In genomic region chr6:118722820-118723526, GRCh38 we compare ENCODE assay signal across 26 cellular contexts.
DNase-seq lines count a peak whose midpoint lies in the region; FAIRE-seq and TF ChIP-seq lines count a peak whose summit lies in the region.
"Had no signal": no experiment of that assay in that cellular context is flagged by ENCODE, and none has a peak within 500 bp of the region (broad histone marks: within the 10 kb centered on the region; RNA-seq: fewer than 3 reads in every experiment).

No MANE protein-coding gene starts in this region.

- no peaks in the 10 kb centered on the region for H3K9me1 ChIP-seq in keratinocyte (ENCODE audit: control insufficient read depth, extremely low read depth, insufficient read depth, low read length)

- 73 to 80% methylated on average over 5 of the region's 5 CpGs for WGBS in GM23248 (ENCODE audit: low coverage in 1 of 2, low lambda C conversion rate in 2 of 2, missing lambda C conversion rate in 2 of 2), 2 experiments
- 66 to 68% methylated on average over 5 of the region's 5 CpGs for WGBS in tibial nerve, 2 donors

- in situ Hi-C loops in GM23248 (cut with MboI), result no loop called here

- H3K4me3 ChIP-seq in GM23248 (no peak overlapping the region), keratinocyte (ENCODE audit: control insufficient read depth in 2 of 3, extremely low read depth in 1 of 3, insufficient read depth in 2 of 3, low read depth in 1 of 3, low read length in 3 of 3) (no peak overlapping the region), tibial nerve (no peak overlapping the region)
- H3K4me3 ChIP-seq: ascending aorta, mucosa of descending colon, upper lobe of left lung had no signal

- no peaks in the 10 kb centered on the region for H3K9me2 ChIP-seq in GM23248 (ENCODE audit: insufficient read depth)

- no peaks in the 10 kb centered on the region for H3K27me3 ChIP-seq in GM23248 (replicated peaks; ENCODE audit: insufficient read depth)
- no peaks in the 10 kb centered on the region for H3K27me3 ChIP-seq in keratinocyte (ENCODE audit: control insufficient read depth, extremely low read depth, insufficient read depth, low read length)
- no peaks in the 10 kb centered on the region for H3K27me3 ChIP-seq in tibial nerve
- H3K27me3 ChIP-seq: ascending aorta, upper lobe of left lung had no signal

- peak overlapping the region; percentile 43 for H3K27ac Mint-ChIP-seq in activated T-helper 1 cell treated with anti-CD3 and anti-CD28 coated beads, Interleukin-12 subunit alpha, Interleukin-12 subunit beta, Interleukin-2, Interleukin-4 antibody, amounts not matched to agents 30 ng/mL and 10 ng/mL and 1 ng/mL, durations not matched to agents 14 hours and 24 hours and 36 hours
- H3K27ac Mint-ChIP-seq: T-helper 17 cell had no signal

- H3K36me3 Mint-ChIP-seq in activated T-helper 1 cell treated with anti-CD3 and anti-CD28 coated beads, Interleukin-12 subunit alpha, Interleukin-12 subunit beta, Interleukin-2, Interleukin-4 antibody, amounts not matched to agents 30 ng/mL and 10 ng/mL and 1 ng/mL, durations not matched to agents 14 hours and 24 hours and 36 hours (ENCODE audit: low read depth), result no peaks in the 10 kb centered on the region

- no peak overlapping the region for H3K4me2 ChIP-seq in GM23248 (ENCODE audit: unreplicated experiment)
- peak overlapping the region; percentile 18 for H3K4me2 ChIP-seq in keratinocyte (ENCODE audit: control insufficient read depth, extremely low read depth, insufficient read depth, low read depth, low read length)

- no peaks in the 10 kb centered on the region for H3K79me2 ChIP-seq in GM23248 (ENCODE audit: insufficient read depth)
- no peaks in the 10 kb centered on the region for H3K79me2 ChIP-seq in keratinocyte (ENCODE audit: control insufficient read depth, insufficient read depth, low read length)

- intact Hi-C loops in activated T-helper 1 cell treated with anti-CD3 and anti-CD28 coated beads, Interleukin-12 subunit alpha, Interleukin-12 subunit beta, Interleukin-2, Interleukin-4 antibody, amounts not matched to agents 30 ng/mL and 10 ng/mL and 1 ng/mL, durations not matched to agents 14 hours and 24 hours and 36 hours (cut with micrococcal nuclease), result no loop called here

- H2AFZ ChIP-seq in GM23248 (0 out of 2 replicates have a peak overlapping the region, but pooled peaks have one; percentile 51), keratinocyte (ENCODE audit: control insufficient read depth, low read length) (peak overlapping the region; percentile 36)

- no peak for FAIRE-seq in keratinocyte (lab: Jason Lieb, UNC)
- FAIRE-seq: endometrium, frontal cortex had no signal

- peak; percentile 23 for DNase-seq in AG08396 (ENCODE audit: low spot score)
- DNase-seq in GM23248, result peak; percentile 44
- no peak for DNase-seq in activated T-helper 1 cell treated with anti-CD3 and anti-CD28 coated beads, Interleukin-12 subunit alpha, Interleukin-12 subunit beta, Interleukin-2, Interleukin-4 antibody, amounts not matched to agents 30 ng/mL and 10 ng/mL and 1 ng/mL, durations not matched to agents 14 hours and 24 hours and 36 hours (ENCODE audit: low spot score)
- no peak for DNase-seq in keratinocyte (ENCODE audit: low read depth, low spot score)
- no peak for DNase-seq in NCI-H446 treated with DMSO at 0.1 percent for 48 hours (lab: John Stamatoyannopoulos, UW)
- DNase-seq in tibial nerve (ENCODE audit: low spot score in 2 of 2), result no peak
- DNase-seq in kidney glomerular epithelial cell (lab: John Stamatoyannopoulos, UW), result no peak
- DNase-seq in iPS-NIHi11 (ENCODE audit: low spot score), result no peak
- DNase-seq: DND-41; H7; left colon; mucosa of descending colon; NCI-H1048; NCI-H2081 treated with DMSO at 0.1 percent for 48 hours; NCI-H524; nucleus accumbens; right cardiac atrium; SIG-M5; stimulated activated naive CD4-positive, alpha-beta T cell; T-helper 17 cell; upper lobe of left lung; WERI-Rb-1 had no signal

- no peak overlapping the region for H3K27ac ChIP-seq in GM23248
- H3K27ac ChIP-seq in keratinocyte (ENCODE audit: control insufficient read depth, insufficient read depth, low read length), result no peak overlapping the region
- no peak overlapping the region for H3K27ac ChIP-seq in tibial nerve
- H3K27ac ChIP-seq: ascending aorta, HL-60, upper lobe of left lung, WERI-Rb-1 had no signal

- H3K4me3 Mint-ChIP-seq in activated T-helper 1 cell treated with anti-CD3 and anti-CD28 coated beads, Interleukin-12 subunit alpha, Interleukin-12 subunit beta, Interleukin-2, Interleukin-4 antibody, amounts not matched to agents 30 ng/mL and 10 ng/mL and 1 ng/mL, durations not matched to agents 14 hours and 24 hours and 36 hours, result no peak overlapping the region
- H3K4me3 Mint-ChIP-seq: T-helper 17 cell had no signal

- H3K9me3 Mint-ChIP-seq in activated T-helper 1 cell treated with anti-CD3 and anti-CD28 coated beads, Interleukin-12 subunit alpha, Interleukin-12 subunit beta, Interleukin-2, Interleukin-4 antibody, amounts not matched to agents 30 ng/mL and 10 ng/mL and 1 ng/mL, durations not matched to agents 14 hours and 24 hours and 36 hours, result no peaks in the 10 kb centered on the region

- H3K9me3 ChIP-seq in GM23248 (ENCODE audit: low read depth) (no peaks in the 10 kb centered on the region), keratinocyte (ENCODE audit: control insufficient read depth, low read depth, low read length) (no peaks in the 10 kb centered on the region), tibial nerve (no peaks in the 10 kb centered on the region)
- H3K9me3 ChIP-seq: ascending aorta, mucosa of descending colon, upper lobe of left lung had no signal

- H3K4me1 ChIP-seq in GM23248 (ENCODE audit: insufficient read depth), result 0 out of 2 replicates have a peak, but pooled peaks cover 4% of the 10 kb centered on the region
- H3K4me1 ChIP-seq in keratinocyte (ENCODE audit: control insufficient read depth, extremely low read depth, insufficient read depth, low read length), result peaks cover 4% of the 10 kb centered on the region
- H3K4me1 ChIP-seq in tibial nerve, result peaks cover 0 to 12% (median 0%) of the 10 kb centered on the region in 4 donors
- H3K4me1 ChIP-seq: ascending aorta, upper lobe of left lung had no signal

- H3K27me3 Mint-ChIP-seq in activated T-helper 1 cell treated with anti-CD3 and anti-CD28 coated beads, Interleukin-12 subunit alpha, Interleukin-12 subunit beta, Interleukin-2, Interleukin-4 antibody, amounts not matched to agents 30 ng/mL and 10 ng/mL and 1 ng/mL, durations not matched to agents 14 hours and 24 hours and 36 hours (ENCODE audit: insufficient read depth), result no peaks in the 10 kb centered on the region
- H3K27me3 Mint-ChIP-seq: T-helper 17 cell had no signal

- TF ChIP-seq CTCF in keratinocyte (optimal IDR thresholded peaks at IDR 0.05 in 1 of 3, IDR thresholded peaks at IDR 0.05 in 1 of 3, conservative IDR thresholded peaks at IDR 0.05 in 1 of 3; ENCODE audit: extremely low read depth in 1 of 3, insufficient read depth in 2 of 3, low read length in 3 of 3) (no peak), tibial nerve (IDR thresholded peaks at IDR 0.05) (no peak)

- TF ChIP-seq POLR2A in tibial nerve (IDR thresholded peaks at IDR 0.05), result no peak

- H3K9ac ChIP-seq in GM23248 (no peak overlapping the region), keratinocyte (ENCODE audit: control insufficient read depth, extremely low read depth, insufficient read depth, low read length) (no peak overlapping the region)

- no peak for TF ChIP-seq EP300 in tibial nerve (IDR thresholded peaks at IDR 0.05)

- H3F3A ChIP-seq in GM23248 (ENCODE audit: insufficient read depth), result peaks cover 6% of the 10 kb centered on the region; the same call in 1 of the 2 replicates

- H3K36me3 ChIP-seq in GM23248 (ENCODE audit: low read depth), result no peaks in the 10 kb centered on the region
- no peaks in the 10 kb centered on the region for H3K36me3 ChIP-seq in keratinocyte (ENCODE audit: control insufficient read depth in 2 of 2, extremely low read depth in 1 of 2, insufficient read depth in 2 of 2, low read length in 2 of 2)
- no peaks in the 10 kb centered on the region for H3K36me3 ChIP-seq in tibial nerve
- H3K36me3 ChIP-seq: ascending aorta, upper lobe of left lung, WERI-Rb-1 had no signal

- dilution Hi-C loops in keratinocyte (cut with MboI; ENCODE audit: extremely low pct_ligation_motif_present, low sequenced_read_pairs), result no loop called here

- peaks cover 66% of the 10 kb centered on the region for H3K4me1 Mint-ChIP-seq in activated T-helper 1 cell treated with anti-CD3 and anti-CD28 coated beads, Interleukin-12 subunit alpha, Interleukin-12 subunit beta, Interleukin-2, Interleukin-4 antibody, amounts not matched to agents 30 ng/mL and 10 ng/mL and 1 ng/mL, durations not matched to agents 14 hours and 24 hours and 36 hours (ENCODE audit: low read depth)

- H4K20me1 ChIP-seq in GM23248 (ENCODE audit: insufficient read depth) (no peaks in the 10 kb centered on the region), keratinocyte (ENCODE audit: control insufficient read depth, extremely low read depth, insufficient read depth, low read length) (no peaks in the 10 kb centered on the region)

Comparison
In these comparisons a context has a peak if more than half of its experiments do, and no peak if none do; other contexts are left out.
1. DNase-seq: peak in AG08396 (single experiment) and GM23248 (single experiment); none in activated T-helper 1 cell treated with anti-CD3 and anti-CD28 coated beads, Interleukin-12 subunit alpha, Interleukin-12 subunit beta, Interleukin-2, Interleukin-4 antibody, amounts not matched to agents 30 ng/mL and 10 ng/mL and 1 ng/mL, durations not matched to agents 14 hours and 24 hours and 36 hours (single experiment), keratinocyte (single experiment), NCI-H446 treated with DMSO at 0.1 percent for 48 hours (single experiment), tibial nerve (0 of 2), kidney glomerular epithelial cell (single experiment) and iPS-NIHi11 (single experiment).